ENCODE assay signal across 8 cellular contexts in the genomic region with DNA sequence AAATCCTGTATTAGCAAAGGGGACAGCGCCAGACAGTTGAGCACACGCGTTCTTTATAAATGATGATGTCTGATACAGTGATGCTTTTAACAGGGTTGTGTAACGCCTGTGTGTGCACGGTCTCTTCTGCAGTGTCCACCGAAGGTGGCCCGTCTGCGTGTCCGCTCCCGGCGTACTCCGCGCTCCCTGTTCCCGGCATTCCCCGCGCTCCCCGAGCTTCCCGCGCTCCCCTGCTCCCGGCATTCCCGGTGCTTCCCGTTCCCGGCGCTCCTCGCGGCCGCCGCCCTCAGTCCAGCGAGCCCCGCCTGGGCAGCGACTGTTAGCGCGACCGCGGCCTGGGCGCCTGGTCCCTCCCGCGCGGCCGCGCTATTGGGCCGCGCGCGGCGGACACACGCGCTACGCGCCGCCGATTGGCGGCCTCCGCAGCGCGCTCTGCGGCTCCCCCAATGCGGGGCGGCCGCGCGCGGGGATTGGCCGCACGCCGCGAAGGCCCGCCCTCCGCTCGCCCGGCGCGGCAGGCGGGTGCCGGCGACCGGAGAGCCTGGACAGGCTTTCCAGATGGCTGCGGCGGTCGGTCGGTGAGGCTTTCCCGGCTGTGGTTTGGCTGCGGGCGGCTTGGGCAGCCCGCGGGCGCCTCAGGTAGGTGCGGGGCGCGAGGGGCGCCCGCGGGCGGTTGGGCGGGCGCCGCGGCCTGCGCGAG. TPM values are rescaled to one million over a fixed set of nuclear protein-coding genes. Genes with fewer than 3 reads are reported as not detected.
DNase-seq lines count a peak whose midpoint lies in the region; ATAC-seq and TF ChIP-seq lines count a peak whose summit lies in the region.

A gene (plus strand): TSS at position 497 of the 700 bp plus-strand sequence. CDS start 5,723 bp downstream, outside the sequence.

- H3K27me3 Mint-ChIP-seq in nephron (ENCODE audit: low read depth), result no peaks in the 10 kb centered on the region

- H3K9me3 ChIP-seq in RWPE2 (ENCODE audit: severe bottlenecking) (no peaks in the 10 kb centered on the region), stomach smooth muscle (ENCODE audit: control insufficient read depth in 2 of 2, low read length in 2 of 2) (no peaks in the 10 kb centered on the region)

- peaks cover 3% of the 10 kb centered on the region for H3K4me1 ChIP-seq in RWPE2 (ENCODE audit: insufficient read depth, poor library complexity, severe bottlenecking)
- peaks cover 37% of the 10 kb centered on the region for H3K4me1 ChIP-seq in stomach smooth muscle (ENCODE audit: control insufficient read depth, insufficient read depth, low read length)

- DNase-seq in Daoy (ENCODE audit: low read depth), result peak; percentile 98
- peak; percentile 77 for DNase-seq in H4 (ENCODE audit: low spot score)
- peak; percentile 94 for DNase-seq in LoVo (ENCODE audit: low spot score)
- DNase-seq in RWPE2 (ENCODE audit: low spot score), result peak; percentile 94
- peak; percentile 67 for DNase-seq in activated gamma-delta T cell (lab: John Stamatoyannopoulos, UW)
- DNase-seq in fibroblast of the conjunctiva (ENCODE audit: low read depth), result peak; percentile 89

- H3K4me3 Mint-ChIP-seq in nephron, result peak within 1 kb of the TSS; percentile 91 to 96 (median 93)

- H3K4me1 Mint-ChIP-seq in nephron, result peaks cover 39% of the 10 kb centered on the region

- peak within 1 kb of the TSS; percentile 88 for H3K27ac ChIP-seq in RWPE2 (ENCODE audit: poor library complexity, severe bottlenecking)
- H3K27ac ChIP-seq in stomach smooth muscle (ENCODE audit: low read length), result peak within 1 kb of the TSS; percentile 73

- no peak for TF ChIP-seq CTCF in RWPE2 (IDR thresholded peaks at IDR 0.05; ENCODE audit: poor library complexity, severe bottlenecking)
- no peak for TF ChIP-seq CTCF in nephron (IDR thresholded peaks at IDR 0.05; ENCODE audit: unreplicated experiment in 3 of 3)

- peak within 1 kb of the TSS; percentile 94 to 99 (median 99) for H3K27ac Mint-ChIP-seq in nephron

- peak; percentile 91 for ATAC-seq in RWPE2 (ENCODE audit: low read depth)

- H3K27me3 ChIP-seq in RWPE2 (ENCODE audit: insufficient read depth, poor library complexity, severe bottlenecking) (no peaks in the 10 kb centered on the region), stomach smooth muscle (ENCODE audit: control insufficient read depth in 1 of 2, insufficient read depth in 2 of 2, low read length in 2 of 2) (no peaks in the 10 kb centered on the region)

- H3K9me3 Mint-ChIP-seq in nephron, result no peaks in the 10 kb centered on the region

- H3K36me3 ChIP-seq in RWPE2 (ENCODE audit: low read depth) (peaks cover 34% of the 10 kb centered on the region), stomach smooth muscle (ENCODE audit: control insufficient read depth in 2 of 2, insufficient read depth in 2 of 2, low read length in 2 of 2) (peaks cover 0 to 2% of the 10 kb centered on the region in 2 donors)

- H3K36me3 Mint-ChIP-seq in nephron (ENCODE audit: low read depth), result no peaks in the 10 kb centered on the region

- H3K9ac ChIP-seq in stomach smooth muscle (ENCODE audit: low read length in 2 of 2), result peak within 1 kb of the TSS; percentile 87 to 89

- peak within 1 kb of the TSS; percentile 100 for H3K4me3 ChIP-seq in RWPE2 (ENCODE audit: severe bottlenecking)
- peak within 1 kb of the TSS; percentile 85 to 96 for H3K4me3 ChIP-seq in stomach smooth muscle (ENCODE audit: low read length in 2 of 2)

RNA-seq across cellular contexts. Expression of the gene that starts here (rescaled TPM):
- 22.3 and 27.9 TPM in 2 replicates for total RNA-seq in Daoy (2014; rRNA removed; shearing (Covaris generic))
- total RNA-seq in H4 (2014; rRNA removed; shearing (Covaris generic)), result 9.2 and 11.4 TPM in 2 replicates

Comparison
In these comparisons a context has a peak if more than half of its experiments do, and no peak if none do; other contexts are left out.
1. Peak in every context shown above with its lines: DNase-seq, ATAC-seq, H3K4me3 ChIP-seq and H3K27ac ChIP-seq.